ENCODE assay signal across 12 cellular contexts in genomic region chr12:3303410-3304136, GRCh38.
DNase-seq lines count a peak whose midpoint lies in the region; ATAC-seq lines count a peak whose summit lies in the region.
"Had no signal": no experiment of that assay in that cellular context is flagged by ENCODE, and none has a peak within 500 bp of the region (broad histone marks: within the 10 kb centered on the region; RNA-seq: fewer than 3 reads in every experiment).

No MANE protein-coding gene starts in this region.

- no peak overlapping the region for H3K4me3 ChIP-seq in SK-N-MC
- H3K4me3 ChIP-seq: psoas muscle, vagina had no signal

- DNase-seq in DMS53 treated with DMSO at 0.1 percent for 48 hours (lab: John Stamatoyannopoulos, UW; ENCODE audit: unreplicated experiment) (peak; percentile 100), NCI-H128 (lab: John Stamatoyannopoulos, UW; ENCODE audit: unreplicated experiment) (peak; percentile 83), SK-N-MC (ENCODE audit: low read depth, low spot score) (no peak), iPS DF 4.7 (ENCODE audit: extremely low read depth, low spot score) (peak; percentile 38), NCI-H226 (no peak)
- DNase-seq: DND-41, left colon, psoas muscle had no signal

- H3K36me3 ChIP-seq in SK-N-MC (ENCODE audit: insufficient read depth, low read length) = no peaks in the 10 kb centered on the region
- H3K36me3 ChIP-seq: vagina had no signal

- H3K27ac ChIP-seq in SK-N-MC = no peak overlapping the region; the same call in 1 of the 2 replicates
- H3K27ac ChIP-seq: psoas muscle, vagina had no signal

- ATAC-seq in HG03342 (IDR thresholded peaks at IDR 0.05; ENCODE audit: unreplicated experiment) (no peak), HG03095 (IDR thresholded peaks at IDR 0.05; ENCODE audit: unreplicated experiment) (no peak), HG02884 (IDR thresholded peaks at IDR 0.05; ENCODE audit: unreplicated experiment) (no peak)
- ATAC-seq: left colon, psoas muscle had no signal

- peak overlapping the region; percentile 50 for H3K9ac ChIP-seq in SK-N-MC (ENCODE audit: insufficient read length)

- no peaks in the 10 kb centered on the region for H3K9me3 ChIP-seq in SK-N-MC (ENCODE audit: low read depth, low read length)
- H3K9me3 ChIP-seq: psoas muscle, vagina had no signal

Comparison
In these comparisons a context has a peak if more than half of its experiments do, and no peak if none do; other contexts are left out.
1. DNase-seq: peak in DMS53 treated with DMSO at 0.1 percent for 48 hours (single experiment), NCI-H128 (single experiment) and iPS DF 4.7 (single experiment); none in SK-N-MC (single experiment) and NCI-H226 (single experiment).